Comparison of ENCODE assay signal across 8 cellular contexts in the genomic region with DNA sequence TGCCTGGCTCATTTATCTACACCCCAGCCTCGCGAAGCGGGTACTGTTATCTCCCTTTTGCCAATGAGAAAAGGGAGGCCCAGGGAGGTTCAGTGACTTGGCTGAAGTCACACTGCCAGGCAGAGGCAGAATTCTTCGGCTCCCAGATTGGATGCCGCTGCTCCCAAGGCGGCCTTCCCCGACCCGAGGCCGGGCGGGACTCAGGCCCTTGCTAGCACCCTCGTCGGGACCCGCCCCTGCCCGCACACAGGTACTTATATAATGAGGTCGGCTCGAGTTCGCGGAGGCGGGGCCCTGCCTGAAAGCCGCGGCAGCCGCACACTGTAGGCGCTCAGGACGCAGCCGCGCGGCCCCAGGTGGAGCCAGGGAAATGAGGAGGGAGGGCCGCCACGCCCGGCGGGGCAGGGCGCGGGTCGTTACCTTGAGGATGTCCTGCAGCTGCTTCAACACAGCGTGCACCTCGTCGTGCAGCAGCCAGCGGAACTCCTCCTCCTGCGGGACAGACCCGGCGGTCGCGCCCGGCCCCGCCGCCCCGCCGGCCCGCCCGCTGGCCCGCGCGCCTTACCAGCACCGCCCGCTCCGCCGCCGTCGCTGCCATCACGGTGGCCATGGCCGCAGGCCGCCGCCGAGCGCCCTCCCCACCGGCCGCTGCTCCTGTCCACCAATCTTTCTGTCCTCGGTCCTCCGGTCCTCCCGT. TPM values are rescaled to one million over a fixed set of nuclear protein-coding genes. Genes with fewer than 3 reads are reported as not detected.
DNase-seq lines count a peak whose midpoint lies in the region; ATAC-seq and TF ChIP-seq lines count a peak whose summit lies in the region.

A gene with protein sequence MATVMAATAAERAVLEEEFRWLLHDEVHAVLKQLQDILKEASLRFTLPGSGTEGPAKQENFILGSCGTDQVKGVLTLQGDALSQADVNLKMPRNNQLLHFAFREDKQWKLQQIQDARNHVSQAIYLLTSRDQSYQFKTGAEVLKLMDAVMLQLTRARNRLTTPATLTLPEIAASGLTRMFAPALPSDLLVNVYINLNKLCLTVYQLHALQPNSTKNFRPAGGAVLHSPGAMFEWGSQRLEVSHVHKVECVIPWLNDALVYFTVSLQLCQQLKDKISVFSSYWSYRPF (minus strand): TSS at position 672 of the 697 bp plus-strand sequence. CDS start 62 bp downstream, at position 610.

- H3K27me3 Mint-ChIP-seq in brain: peaks cover 3% of the 10 kb centered on the region

- peaks cover 13% of the 10 kb centered on the region for H3K36me3 ChIP-seq in skeletal muscle satellite cell (ENCODE audit: insufficient read depth, low read length)

- DNase-seq in NCI-H1694 treated with DMSO at 0.1 percent for 48 hours (lab: John Stamatoyannopoulos, UW): peak; percentile 11
- peak; percentile 62 for DNase-seq in UCSD-AML1 (lab: John Stamatoyannopoulos, UW; ENCODE audit: unreplicated experiment)
- DNase-seq in amniotic stem cell (lab: John Stamatoyannopoulos, UW): no peak

- no peaks in the 10 kb centered on the region for H3K9me3 ChIP-seq in iPS-18c (ENCODE audit: control insufficient read depth, insufficient read depth, low read length)
- no peaks in the 10 kb centered on the region for H3K9me3 ChIP-seq in skeletal muscle satellite cell (replicated peaks; ENCODE audit: low read length)

- peak within 1 kb of the TSS; percentile 89 to 90 (median 89) for H3K4me3 Mint-ChIP-seq in brain

- peaks cover 0 to 2% (median 0%) of the 10 kb centered on the region in 5 experiments for H3K9me3 Mint-ChIP-seq in brain

- peaks cover 18% of the 10 kb centered on the region for H3K36me3 Mint-ChIP-seq in brain

- peak within 1 kb of the TSS; percentile 71 for H3K9ac ChIP-seq in skeletal muscle satellite cell (ENCODE audit: low read depth, low read length)

- H3K4me1 ChIP-seq in skeletal muscle satellite cell (ENCODE audit: control insufficient read depth, insufficient read depth, low read length): peaks cover 13% of the 10 kb centered on the region

- H3K4me3 ChIP-seq in iPS-18c (ENCODE audit: insufficient read depth, low read depth, low read length) (peak within 1 kb of the TSS; percentile 89), skeletal muscle satellite cell (ENCODE audit: low read length) (peak within 1 kb of the TSS; percentile 94)

- H3K4me2 ChIP-seq in skeletal muscle satellite cell (ENCODE audit: low read length): peak within 1 kb of the TSS; percentile 92

- peak within 1 kb of the TSS; percentile 59 to 94 (median 93) for H3K27ac Mint-ChIP-seq in brain

- ATAC-seq in GM18508 (IDR thresholded peaks at IDR 0.05; ENCODE audit: insufficient read depth, unreplicated experiment) (peak; percentile 37), HG02943 (IDR thresholded peaks at IDR 0.05; ENCODE audit: low read depth, unreplicated experiment) (peak; percentile 45)

- H3K27me3 ChIP-seq in skeletal muscle satellite cell (ENCODE audit: control insufficient read depth, insufficient read depth, low read length): no peaks in the 10 kb centered on the region

- H3K4me1 Mint-ChIP-seq in brain: peaks cover 26% of the 10 kb centered on the region

- no peak for TF ChIP-seq CTCF in brain (conservative IDR thresholded peaks at IDR 0.05)

RNA-seq across cellular contexts. Expression of the gene that starts here (rescaled TPM):
- 106 TPM for polyA plus RNA-seq in brain (ENCODE audit: insufficient read depth, low read depth, low replicate concordance)
- 9.6 and 14.9 TPM in 2 replicates for total RNA-seq in skeletal muscle satellite cell (2012; rRNA removed)
